In genomic region chr10:31954410-31955191, GRCh38 we compare ENCODE assay signal across 26 cellular contexts. TPM values are rescaled to one million over a fixed set of nuclear protein-coding genes. Genes with fewer than 3 reads are reported as not detected.
DNase-seq lines count a peak whose midpoint lies in the region; ATAC-seq, FAIRE-seq and TF ChIP-seq lines count a peak whose summit lies in the region.
"Had no signal": no experiment of that assay in that cellular context is flagged by ENCODE, and none has a peak within 500 bp of the region (broad histone marks: within the 10 kb centered on the region; RNA-seq: fewer than 3 reads in every experiment).

No MANE protein-coding gene starts in this region.

- peaks cover 5% of the 10 kb centered on the region for H3K4me1 Mint-ChIP-seq in endothelial cell (ENCODE audit: unreplicated experiment)
- H3K4me1 Mint-ChIP-seq: B cell had no signal

- peak overlapping the region; percentile 61 for H3K4me3 Mint-ChIP-seq in endothelial cell (ENCODE audit: unreplicated experiment)
- H3K4me3 Mint-ChIP-seq: B cell; CD4-positive, alpha-beta T cell; CD8-positive, alpha-beta T cell had no signal

- FAIRE-seq in HepG2 (lab: Jason Lieb, UNC) = no peak
- peak; percentile 18 for FAIRE-seq in GM12878 (lab: Jason Lieb, UNC)
- no peak for FAIRE-seq in D721Med (lab: Jason Lieb, UNC)
- FAIRE-seq: A549, GM12891, GM19239 had no signal

- TF ChIP-seq EP300 in HepG2 (IDR thresholded peaks at IDR 0.05; ENCODE audit: low read depth in 2 of 2, low read length in 2 of 2) (no peak; a peak in 1 of 4 replicates), HepG2 (CRISPR knock-in tag; IDR thresholded peaks at IDR 0.05; ENCODE audit: borderline replicate concordance) (no peak), GM12878 (IDR thresholded peaks at IDR 0.05; ENCODE audit: borderline replicate concordance in 1 of 2, control insufficient read depth in 1 of 2, low read depth in 2 of 2, low read length in 2 of 2) (no peak)

- CTCF ChIA-PET in HepG2 (lab: Yijun Ruan, JAX; ENCODE audit: low intra/inter-chr PET ratio, low total read pairs) = no interaction called here
- CTCF ChIA-PET in GM12878 (lab: Yijun Ruan, JAX) = no interaction called here

- TF ChIP-seq CTCF in HepG2 (CRISPR knock-in tag; IDR thresholded peaks at IDR 0.05) (no peak), right lobe of liver (IDR thresholded peaks at IDR 0.05) (no peak), GM12878 (IDR thresholded peaks at IDR 0.05 in 2 of 3, conservative IDR thresholded peaks at IDR 0.05 in 1 of 3; ENCODE audit: control insufficient read depth in 2 of 3, extremely low read depth in 1 of 3, insufficient read depth in 1 of 3, low read depth in 3 of 3, low read length in 3 of 3) (no peak), endothelial cell (IDR thresholded peaks at IDR 0.05; ENCODE audit: unreplicated experiment) (no peak), D721Med (IDR thresholded peaks at IDR 0.05; ENCODE audit: insufficient read depth, missing control alignments) (no peak)

- peaks cover 25% of the 10 kb centered on the region for H3K36me3 Mint-ChIP-seq in endothelial cell (ENCODE audit: low read depth, unreplicated experiment)

- H3K9ac ChIP-seq in HepG2 (ENCODE audit: insufficient read depth, low read depth, low read length) (no peak overlapping the region), GM12878 (ENCODE audit: control insufficient read depth, insufficient read depth, low read length) (no peak overlapping the region)
- H3K9ac ChIP-seq: BLaER1 treated with 17β-estradiol and CSF1 and Interleukin-3, amounts not matched to agents 10 nM and 100 nM had no signal

- no peak overlapping the region for H3K27ac Mint-ChIP-seq in endothelial cell (ENCODE audit: unreplicated experiment)
- H3K27ac Mint-ChIP-seq: B cell; CD4-positive, alpha-beta T cell; CD8-positive, alpha-beta T cell had no signal

- SMC1A ChIA-PET in GM12878 (lab: Charles Lee; ENCODE audit: uncharacterized antibody, unreplicated experiment) = interaction anchor here (2.5 kb wide), 1 partner anchor 93 kb away, joined by 13 read pairs; no protein-coding TSS in a partner anchor

- H3K9me3 ChIP-seq in HepG2 (ENCODE audit: low read length) = peaks cover 25% of the 10 kb centered on the region
- no peaks in the 10 kb centered on the region for H3K9me3 ChIP-seq in right lobe of liver
- no peaks in the 10 kb centered on the region; the same call in 2 of the 3 replicates for H3K9me3 ChIP-seq in GM12878 (replicated peaks; ENCODE audit: control insufficient read depth, insufficient read depth, low read length)
- H3K9me3 ChIP-seq: A549 had no signal

- H2AFZ ChIP-seq in HepG2 (ENCODE audit: low read length) (no peak overlapping the region), GM12878 (ENCODE audit: control insufficient read depth, low read depth, low read length) (no peak overlapping the region)

- BruUV-seq in HepG2 (replicated peaks; lab: Mats Ljungman, UMichigan) = no TSS peak
- BruUV-seq in GM12878 (replicated peaks; lab: Mats Ljungman, UMichigan) = no TSS peak

- peak overlapping the region; percentile 33 for H3K27ac ChIP-seq in HepG2 (ENCODE audit: extremely low read length, insufficient read depth, low read length)
- no peak overlapping the region for H3K27ac ChIP-seq in right lobe of liver
- H3K27ac ChIP-seq in GM12878 (ENCODE audit: control insufficient read depth, insufficient read depth) = no peak overlapping the region
- H3K27ac ChIP-seq: 22Rv1; A549; BLaER1 treated with 17β-estradiol and CSF1 and Interleukin-3, amounts not matched to agents 10 nM and 100 nM; C4-2B had no signal

- H3K27me3 Mint-ChIP-seq in endothelial cell (ENCODE audit: unreplicated experiment) = peaks cover 9% of the 10 kb centered on the region
- H3K27me3 Mint-ChIP-seq: B cell; CD4-positive, alpha-beta T cell had no signal

- no peaks in the 10 kb centered on the region for H3K27me3 ChIP-seq in HepG2 (ENCODE audit: control insufficient read depth in 1 of 2, insufficient read depth in 2 of 2, low read length in 2 of 2)
- H3K27me3 ChIP-seq in right lobe of liver = no peaks in the 10 kb centered on the region
- no peaks in the 10 kb centered on the region for H3K27me3 ChIP-seq in GM12878 (replicated peaks in 1 of 2; ENCODE audit: control insufficient read depth in 2 of 2, insufficient read depth in 2 of 2, low read length in 1 of 2)

- in situ Hi-C loops in HepG2 (cut with HindIII; ENCODE audit: extremely low pct_ligation_motif_present, low pct_unique_long_range_greater_than_20kb) (no loop called here), GM12878 (cut with MboI) (no loop called here)

- H3K9me3 Mint-ChIP-seq in endothelial cell (ENCODE audit: unreplicated experiment) = peaks cover 9% of the 10 kb centered on the region

- peak; percentile 71 for DNase-seq in HepG2 (ENCODE audit: low spot score)
- no peak for DNase-seq in right lobe of liver
- no peak for DNase-seq in GM12878 (ENCODE audit: low read depth, low spot score)
- no peak for DNase-seq in endothelial cell (ENCODE audit: low spot score)
- DNase-seq in NCI-H187 treated with DMSO at 0.1 percent for 48 hours (lab: John Stamatoyannopoulos, UW) = no peak
- DNase-seq in D721Med (ENCODE audit: insufficient read length, low spot score) = no peak
- no peak for DNase-seq in stimulated activated naive CD4-positive, alpha-beta T cell treated with Interleukin-2 at 50 U/mL for 16 hours (lab: John Stamatoyannopoulos, UW)
- DNase-seq: AML-193; Caco-2; Calu3; CD4-positive, alpha-beta T cell; CD8-positive, alpha-beta T cell; DMS 273 treated with DMSO at 0.1 percent for 48 hours; DMS153; DMS53; DMS79; DND-41; EL; GDM1 had no signal

- WGBS in HepG2 (ENCODE audit: low lambda C conversion rate) = 92% methylated on average over 2 of the region's 2 CpGs
- 85% methylated on average over 1 of the region's 2 CpGs for WGBS in right lobe of liver (ENCODE audit: insufficient coverage, low coverage, low lambda C conversion rate, missing lambda C conversion rate)
- 16% methylated on average over 2 of the region's 2 CpGs for WGBS in GM12878 (ENCODE audit: insufficient coverage, insufficient replicate concordance, low lambda C conversion rate, missing lambda C conversion rate)

- H3K4me2 ChIP-seq in HepG2 (ENCODE audit: low read depth, low read length) (0 out of 2 replicates have a peak overlapping the region, but pooled peaks have one; percentile 8), GM12878 (ENCODE audit: control insufficient read depth, insufficient read depth) (no peak overlapping the region)
- H3K4me2 ChIP-seq: A549; BLaER1 treated with 17β-estradiol and CSF1 and Interleukin-3, amounts not matched to agents 10 nM and 100 nM had no signal

- H3K36me3 ChIP-seq in HepG2 (replicated peaks in 1 of 2; ENCODE audit: control insufficient read depth in 1 of 2, insufficient read depth in 2 of 2, low read length in 2 of 2) (0 out of 5 replicates have a peak, but pooled peaks cover 0 to 3% of the 10 kb centered on the region in 2 experiments), right lobe of liver (no peaks in the 10 kb centered on the region), GM12878 (ENCODE audit: control insufficient read depth in 2 of 2, insufficient read depth in 2 of 2, low read length in 1 of 2) (no peaks in the 10 kb centered on the region)

- H4K20me1 ChIP-seq in HepG2 (ENCODE audit: insufficient read depth, low read length) (no peaks in the 10 kb centered on the region), GM12878 (ENCODE audit: control insufficient read depth, insufficient read depth) (no peaks in the 10 kb centered on the region)
- H4K20me1 ChIP-seq: BLaER1 treated with 17β-estradiol and CSF1 and Interleukin-3, amounts not matched to agents 10 nM and 100 nM had no signal

- POLR2A ChIA-PET in HepG2 (lab: Yijun Ruan, JAX) = no interaction called here
- POLR2A ChIA-PET in GM12878 (lab: Charles Lee) = no interaction called here

- TF ChIP-seq RAD21 in HepG2 (CRISPR knock-in tag; IDR thresholded peaks at IDR 0.05) (no peak), GM12878 (IDR thresholded peaks at IDR 0.05; ENCODE audit: insufficient read depth, low read depth, low read length) (no peak)

- RAD21 ChIA-PET in GM12878 (lab: Charles Lee; ENCODE audit: unreplicated experiment) = no interaction called here

- intact Hi-C loops in HepG2 (cut with micrococcal nuclease; ENCODE audit: unreplicated experiment) (no loop called here), right lobe of liver (cut with DNase I) (loop anchor here in 1 of 2 donors (10.0 kb wide), 1 partner anchor 100 kb away; no protein-coding TSS in a partner anchor), GM12878 (cut with micrococcal nuclease; ENCODE audit: unreplicated experiment) (no loop called here)

- H3K4me1 ChIP-seq in HepG2 (ENCODE audit: insufficient read depth, low read length) (peaks cover 50% of the 10 kb centered on the region), right lobe of liver (no peaks in the 10 kb centered on the region), GM12878 (ENCODE audit: control insufficient read depth, insufficient read depth, low read length) (no peaks in the 10 kb centered on the region)

- TF ChIP-seq POLR2A in HepG2 (IDR thresholded peaks at IDR 0.05; ENCODE audit: insufficient read depth in 1 of 2, low read depth in 2 of 2, low read length in 2 of 2) = no peak
- TF ChIP-seq POLR2A in right lobe of liver (IDR thresholded peaks at IDR 0.05) = no peak
- no peak for TF ChIP-seq POLR2A in GM12878 (IDR thresholded peaks at IDR 0.05; ENCODE audit: low read depth, low read length)

- ATAC-seq in HepG2 (no peak), right lobe of liver (no peak), GM12878 (no peak)
- ATAC-seq: A549; CD8-positive, alpha-beta T cell had no signal

- H3K4me3 ChIP-seq in HepG2 (replicated peaks in 1 of 3; ENCODE audit: insufficient read depth in 1 of 3, low read depth in 2 of 3, low read length in 3 of 3) (no peak overlapping the region), right lobe of liver (no peak overlapping the region), GM12878 (no peak overlapping the region)
- H3K4me3 ChIP-seq: A549; BLaER1 treated with 17β-estradiol and CSF1 and Interleukin-3, amounts not matched to agents 10 nM and 100 nM had no signal

- no peaks in the 10 kb centered on the region for H3K79me2 ChIP-seq in HepG2 (ENCODE audit: insufficient read depth, low read length)
- no peaks in the 10 kb centered on the region for H3K79me2 ChIP-seq in GM12878 (ENCODE audit: control insufficient read depth, insufficient read depth, low read length)

RNA-seq across cellular contexts. Expression of gene ARHGAP12, which starts 26.0 kb away (rescaled TPM):
- total RNA-seq in HepG2 (2016; rRNA removed; fragmentation: Illumina TruSeq; extraction: Trizol) = 54.6 and 64.4 TPM in 2 replicates
- total RNA-seq in HepG2 (2016; cell fraction: cytosol; rRNA removed; fragmentation: Illumina TruSeq; extraction: Trizol; ENCODE audit: low read depth) = 245 and 284 TPM in 2 replicates
- total RNA-seq in HepG2 (2016; cell fraction: insoluble cytoplasmic fraction; rRNA removed; fragmentation: Illumina TruSeq; extraction: Trizol) = 54.1 and 61.8 TPM in 2 replicates
- total RNA-seq in HepG2 (2016; cell fraction: membrane; rRNA removed; fragmentation: Illumina TruSeq; extraction: Trizol) = 83.7 and 98.1 TPM in 2 replicates
- total RNA-seq in HepG2 (2016; cell fraction: nucleus; rRNA removed; fragmentation: Illumina TruSeq; extraction: Trizol) = 58.3 and 61.0 TPM in 2 replicates
- 15.9 and 25.0 TPM in 2 replicates for polyA plus RNA-seq in HepG2 (2011; rRNA removed)
- 7.7 and 11.1 TPM in 2 replicates for polyA plus RNA-seq in HepG2 (2011; cell fraction: cytosol; rRNA removed)
- 18.5 and 19.2 TPM in 2 replicates for polyA plus RNA-seq in HepG2 (2011; cell fraction: nucleus; rRNA removed)
- polyA plus RNA-seq in HepG2 (2012) = 15.2 and 21.2 TPM in 2 replicates
- 0.86 and 0.93 TPM in 2 replicates for polyA plus RNA-seq in HepG2 (2016; cell fraction: cytosol; fragmentation: Illumina TruSeq; extraction: Trizol; ENCODE audit: low read depth)
- 44.3 and 46.9 TPM in 2 replicates for polyA plus RNA-seq in HepG2 (2016; cell fraction: insoluble cytoplasmic fraction; fragmentation: Illumina TruSeq; extraction: Trizol; ENCODE audit: low read depth)
- polyA plus RNA-seq in HepG2 (2016; cell fraction: membrane; fragmentation: Illumina TruSeq; extraction: Trizol; ENCODE audit: low read depth) = 6.4 and 6.9 TPM in 2 replicates
- 52.4 and 57.1 TPM in 2 replicates for polyA plus RNA-seq in HepG2 (2016; cell fraction: nucleus; fragmentation: Illumina TruSeq; extraction: Trizol; ENCODE audit: insufficient read depth, low read depth)
- 3.7 and 13.7 TPM in 2 replicates for polyA minus RNA-seq in HepG2 (2011; rRNA and poly(A)+ RNA removed; ENCODE audit: low replicate concordance)
- polyA minus RNA-seq in HepG2 (2011; cell fraction: cytosol; rRNA and poly(A)+ RNA removed) = 36.2 and 37.1 TPM in 2 replicates
- polyA minus RNA-seq in HepG2 (2011; cell fraction: nucleus; rRNA and poly(A)+ RNA removed) = 132 TPM in 2 replicates
- total RNA-seq in right lobe of liver = 10 to 100 TPM; 12.1 to 24.8 (median 17.6) TPM
- 88.4 and 89.2 TPM in 2 replicates for total RNA-seq in GM12878 (2013; cell fraction: nucleolus; rRNA removed)
- total RNA-seq in GM12878 (2014; rRNA removed) = 9.7 and 12.2 TPM in 2 replicates
- 12.9 and 13.5 TPM in 2 replicates for total RNA-seq in GM12878 (2014; rRNA removed; fragmentation: Illumina TruSeq; extraction: Trizol)
- total RNA-seq in GM12878 (2021) = 7.4 and 8.2 TPM in 2 replicates
- 3.6 TPM for polyA plus RNA-seq in GM12878 (2011; ENCODE audit: low read depth)
- polyA plus RNA-seq in GM12878 (2011; rRNA removed) = 15.6 and 25.0 TPM in 2 replicates
- polyA plus RNA-seq in GM12878 (2011; cell fraction: cytosol; rRNA removed) = 4.1 and 4.9 TPM in 2 replicates
- 17.7 and 21.0 TPM in 2 replicates for polyA plus RNA-seq in GM12878 (2011; cell fraction: nucleus; rRNA removed)
- polyA plus RNA-seq in GM12878 (2012) = 7.6 and 11.1 TPM in 2 replicates
- polyA plus RNA-seq in GM12878 (2014; fragmentation: Illumina TruSeq; extraction: Trizol) = 9.4 and 12.2 TPM in 2 replicates
- polyA plus RNA-seq in GM12878 (2014; fragmentation: Nextera tagmentation; extraction: Ambion mirVana) = 1 to 10 TPM; 5.4 to 7.7 TPM
- 5.6 and 7.4 TPM in 2 replicates for polyA plus RNA-seq in GM12878 (2014; rRNA removed)
- 10 to 100 TPM in 1 of 2 experiments, 1 to 10 TPM in 1; 6.0 to 10.6 TPM for polyA plus RNA-seq in GM12878 (2016; fragmentation: Nextera tagmentation; extraction: Ambion mirVana)
- 16.9 and 22.2 TPM in 2 replicates for polyA minus RNA-seq in GM12878 (2011; rRNA and poly(A)+ RNA removed)
- 7.8 and 11.5 TPM in 2 replicates for polyA minus RNA-seq in GM12878 (2011; cell fraction: cytosol; rRNA and poly(A)+ RNA removed)
- polyA minus RNA-seq in GM12878 (2011; cell fraction: nucleus; rRNA and poly(A)+ RNA removed) = 21.4 and 24.6 TPM in 2 replicates
- total RNA-seq in endothelial cell (ENCODE audit: unreplicated experiment) = 39.0 TPM
